Comparison of ENCODE assay signal across 20 cellular contexts in the genomic region with DNA sequence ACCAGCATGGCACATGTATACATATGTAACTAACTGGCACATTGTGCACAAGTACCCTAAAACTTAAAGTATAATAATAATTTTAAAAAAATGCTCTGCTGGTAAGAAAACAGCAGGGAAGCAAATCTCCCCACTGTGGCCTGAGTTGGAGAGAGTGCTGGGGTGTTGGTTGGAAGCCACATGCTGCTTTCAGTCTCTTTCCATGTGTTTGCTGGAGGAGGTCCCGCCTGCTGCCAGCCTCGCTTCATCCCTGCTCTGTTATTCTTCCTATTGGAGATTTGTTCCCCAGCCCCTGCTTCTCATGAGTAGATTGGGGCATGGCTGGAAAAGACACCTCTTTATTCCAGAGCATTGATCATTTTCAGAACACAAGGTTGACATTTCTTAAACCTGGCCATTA.
DNase-seq lines count a peak whose midpoint lies in the region; TF ChIP-seq lines count a peak whose summit lies in the region.
"Had no signal": no experiment of that assay in that cellular context is flagged by ENCODE, and none has a peak within 500 bp of the region (broad histone marks: within the 10 kb centered on the region; RNA-seq: fewer than 3 reads in every experiment).

No MANE protein-coding gene starts in this region.

- no peak overlapping the region for H3K4me3 ChIP-seq in MG63
- H3K4me3 ChIP-seq in coronary artery = peak overlapping the region; percentile 51
- H3K4me3 ChIP-seq in subcutaneous abdominal adipose tissue (ENCODE audit: low read depth in 1 of 5, low read length in 5 of 5) = no peak overlapping the region
- H3K4me3 ChIP-seq: GM12878, GM23338 had no signal

- no peak for TF ChIP-seq CTCF in coronary artery (IDR thresholded peaks at IDR 0.05)

- H3K27me3 ChIP-seq in MG63 (no peaks in the 10 kb centered on the region), subcutaneous abdominal adipose tissue (ENCODE audit: control insufficient read depth in 5 of 5, insufficient read depth in 4 of 5, low read length in 5 of 5) (no peaks in the 10 kb centered on the region)
- H3K27me3 ChIP-seq: BE2C had no signal

- H3K27ac ChIP-seq in coronary artery = peak overlapping the region in 1 of 2 donors; percentile 83
- peak overlapping the region; percentile 76 for H3K27ac ChIP-seq in subcutaneous abdominal adipose tissue (ENCODE audit: low read depth, low read length)

- no peaks in the 10 kb centered on the region for H3K36me3 ChIP-seq in MG63
- no peaks in the 10 kb centered on the region for H3K36me3 ChIP-seq in subcutaneous abdominal adipose tissue (ENCODE audit: control insufficient read depth in 5 of 5, insufficient read depth in 5 of 5, low read length in 5 of 5)
- H3K36me3 ChIP-seq: BE2C had no signal

- H3K9me3 ChIP-seq in MG63 (no peaks in the 10 kb centered on the region), subcutaneous abdominal adipose tissue (ENCODE audit: control insufficient read depth in 5 of 5, low read length in 5 of 5) (no peaks in the 10 kb centered on the region)
- H3K9me3 ChIP-seq: BE2C had no signal

- DNase-seq in MG63 (peak; percentile 70), coronary artery (ENCODE audit: low spot score) (no peak), dedifferentiated amniotic fluid mesenchymal stem cell (ENCODE audit: extremely low spot score) (no peak)
- DNase-seq in central memory CD4-positive, alpha-beta T cell = no peak
- no peak for DNase-seq in activated CD4-positive, alpha-beta T cell treated with anti-CD3 and anti-CD28 coated beads, Interleukin-2, amount 50 U/mL, for 1 hour
- DNase-seq: ACHN; BE2C; C1 segment of cervical spinal cord; CD4-positive, CD25-positive, alpha-beta regulatory T cell; CD8-positive, alpha-beta memory T cell; COR-L47; DMS 273 treated with DMSO at 0.1 percent for 48 hours; DMS53; DND-41; EL; HFFc6; IMR-90 had no signal

- H3K9ac ChIP-seq in subcutaneous abdominal adipose tissue (ENCODE audit: low read length in 5 of 5) = peak overlapping the region in 1 of 5 donors; percentile 35

- peaks cover 3 to 70% (median 54%) of the 10 kb centered on the region in 5 donors for H3K4me1 ChIP-seq in subcutaneous abdominal adipose tissue (ENCODE audit: control insufficient read depth in 5 of 5, insufficient read depth in 5 of 5, low read length in 5 of 5)
- H3K4me1 ChIP-seq: BE2C had no signal
